10 cellular contexts compared by ENCODE assay signal in the genomic region with DNA sequence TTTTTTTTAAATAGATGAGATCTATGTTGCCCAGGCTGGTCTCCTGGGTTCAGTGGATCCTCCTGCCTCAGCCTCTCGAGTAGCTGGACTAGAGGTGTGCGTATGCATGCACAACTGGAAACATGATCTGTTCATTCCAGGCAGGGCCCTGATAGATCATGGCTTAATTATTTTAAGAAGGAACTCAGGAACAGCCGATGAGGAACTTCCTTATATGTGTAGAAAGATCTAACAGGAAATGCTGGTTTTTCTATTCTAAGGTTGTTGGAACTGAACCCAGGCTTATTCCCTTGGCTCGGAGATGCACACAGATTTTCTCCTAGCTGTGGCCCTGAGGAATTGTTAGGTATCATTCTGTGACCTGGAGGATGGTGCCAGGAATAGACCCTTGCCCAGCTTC. TPM values are rescaled to one million over a fixed set of nuclear protein-coding genes. Genes with fewer than 3 reads are reported as not detected.
DNase-seq lines count a peak whose midpoint lies in the region; ATAC-seq, FAIRE-seq and TF ChIP-seq lines count a peak whose summit lies in the region.
"Had no signal": no experiment of that assay in that cellular context is flagged by ENCODE, and none has a peak within 500 bp of the region (broad histone marks: within the 10 kb centered on the region; RNA-seq: fewer than 3 reads in every experiment).

No MANE protein-coding gene starts in this region.

- peaks cover 43% of the 10 kb centered on the region for H3K4me1 ChIP-seq in suprapubic skin

- H3K27me3 Mint-ChIP-seq in stimulated activated naive B cell treated with anti-CD40 and anti-IgM and Interleukin-4, amounts not matched to agents 10 μg/mL and 1 μg/mL and 100 μg/mL, for 72 hours = no peaks in the 10 kb centered on the region

- no peak for TF ChIP-seq EP300 in suprapubic skin (IDR thresholded peaks at IDR 0.05)

- peaks cover 20 to 43% of the 10 kb centered on the region in 2 donors for H3K36me3 Mint-ChIP-seq in stimulated activated naive B cell treated with anti-CD40 and anti-IgM and Interleukin-4, amounts not matched to agents 10 μg/mL and 1 μg/mL and 100 μg/mL, for 72 hours

- WGBS in suprapubic skin = 37% methylated on average over 4 of the region's 4 CpGs

- peaks cover 32 to 50% of the 10 kb centered on the region in 2 donors for H3K4me1 Mint-ChIP-seq in stimulated activated naive B cell treated with anti-CD40 and anti-IgM and Interleukin-4, amounts not matched to agents 10 μg/mL and 1 μg/mL and 100 μg/mL, for 72 hours

- no peak for TF ChIP-seq CTCF in VCaP (conservative IDR thresholded peaks at IDR 0.05)
- no peak for TF ChIP-seq CTCF in suprapubic skin (IDR thresholded peaks at IDR 0.05)

- H3K4me3 Mint-ChIP-seq in stimulated activated naive B cell treated with anti-CD40 and anti-IgM and Interleukin-4, amounts not matched to agents 10 μg/mL and 1 μg/mL and 100 μg/mL, for 72 hours = no peak overlapping the region

- peak; percentile 21 for ATAC-seq in left lobe of liver
- ATAC-seq in stimulated activated naive B cell treated with anti-CD40 and anti-IgM and Interleukin-4, amounts not matched to agents 10 μg/mL and 1 μg/mL and 100 μg/mL, for 72 hours (replicated peaks) = no peak

- H3K27me3 ChIP-seq in suprapubic skin = no peaks in the 10 kb centered on the region

- DNase-seq in DMS153 (lab: John Stamatoyannopoulos, UW) (peak; percentile 79), DMS153 treated with DMSO at 0.1 percent for 48 hours (lab: John Stamatoyannopoulos, UW; ENCODE audit: unreplicated experiment) (no peak), left lobe of liver (ENCODE audit: low spot score) (no peak), suprapubic skin (ENCODE audit: low spot score in 2 of 2) (no peak), HTR-8/SVneo (ENCODE audit: insufficient read length, low spot score) (no peak), NCI-H1092 (lab: John Stamatoyannopoulos, UW) (no peak)
- DNase-seq in stimulated activated naive B cell treated with anti-CD40 and anti-IgM and Interleukin-4, amounts not matched to agents 10 μg/mL and 1 μg/mL and 100 μg/mL, for 72 hours = no peak
- DNase-seq: 8988T; stimulated activated CD4-positive, alpha-beta T cell treated with anti-CD3 and anti-CD28 coated beads, Interleukin-4, amount 100 ng/mL, for 1 hour had no signal

- H3K27ac ChIP-seq in VCaP (peak overlapping the region; percentile 99), suprapubic skin (peak overlapping the region; percentile 79)

- peaks cover 5% of the 10 kb centered on the region for H3K36me3 ChIP-seq in suprapubic skin

- H3K4me3 ChIP-seq in suprapubic skin = no peak overlapping the region

- no peak for TF ChIP-seq POLR2A in suprapubic skin (IDR thresholded peaks at IDR 0.05)

- no peak for FAIRE-seq in HTR-8/SVneo (lab: Jason Lieb, UNC)

- no peaks in the 10 kb centered on the region for H3K9me3 ChIP-seq in suprapubic skin

- no peak overlapping the region for H3K27ac Mint-ChIP-seq in stimulated activated naive B cell treated with anti-CD40 and anti-IgM and Interleukin-4, amounts not matched to agents 10 μg/mL and 1 μg/mL and 100 μg/mL, for 72 hours

- no peaks in the 10 kb centered on the region for H3K9me3 Mint-ChIP-seq in stimulated activated naive B cell treated with anti-CD40 and anti-IgM and Interleukin-4, amounts not matched to agents 10 μg/mL and 1 μg/mL and 100 μg/mL, for 72 hours

RNA-seq across cellular contexts. Expression of a gene that starts 32.4 kb away (rescaled TPM):
- 25.2 TPM for total RNA-seq in left lobe of liver
- total RNA-seq in suprapubic skin = 10 to 100 TPM; 15.7 to 28.5 (median 21.4) TPM

RNA-seq across cellular contexts. Expression of a gene that starts 58.1 kb away (rescaled TPM):
- total RNA-seq in left lobe of liver = 11.5 TPM
- total RNA-seq in suprapubic skin = 10 to 100 TPM; 13.4 to 38.8 (median 17.5) TPM
